25 cellular contexts compared by ENCODE assay signal in the genomic region with DNA sequence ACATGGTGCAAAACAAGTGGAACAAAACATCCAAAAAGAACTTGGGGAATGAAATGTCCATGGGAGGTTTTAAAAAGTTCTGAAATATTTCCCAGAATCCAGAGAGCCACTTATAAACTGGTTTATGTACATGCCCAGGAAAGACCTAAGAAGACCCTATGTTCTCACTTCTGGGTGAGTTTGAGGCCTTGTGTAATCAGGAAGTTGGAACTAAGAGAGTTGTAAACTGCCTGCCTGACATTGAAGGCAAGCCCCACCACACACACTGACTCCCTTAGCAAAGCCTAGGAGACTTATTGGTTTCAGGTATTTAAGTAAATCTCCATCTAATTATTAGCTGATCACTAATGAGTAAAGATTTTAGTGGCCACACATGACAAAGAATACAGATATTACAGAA.
"Had no signal": no experiment of that assay in that cellular context is flagged by ENCODE, and none has a peak within 500 bp of the region (broad histone marks: within the 10 kb centered on the region; RNA-seq: fewer than 3 reads in every experiment).

No MANE protein-coding gene starts in this region.

- H3K36me3 ChIP-seq: colonic mucosa, esophagus muscularis mucosa, heart right ventricle, left ventricle myocardium inferior, lower lobe of right lung, stomach, tibial artery, upper lobe of left lung had no signal

- H3K4me3 ChIP-seq: colonic mucosa, esophagus muscularis mucosa, heart right ventricle, left ventricle myocardium inferior, lower lobe of right lung, stomach, testis, tibial artery, upper lobe of left lung had no signal

- H3K4me1 ChIP-seq: colonic mucosa, esophagus muscularis mucosa, lower lobe of right lung, parathyroid adenoma, testis, upper lobe of left lung had no signal

- H3K27me3 ChIP-seq: colonic mucosa, esophagus muscularis mucosa, heart right ventricle, stomach, testis, tibial artery, upper lobe of left lung had no signal

- H3K9ac ChIP-seq: parathyroid adenoma had no signal

- H3K27ac ChIP-seq: colonic mucosa, epithelial cell of prostate, esophagus muscularis mucosa, heart right ventricle, left ventricle myocardium inferior, lower lobe of right lung, parathyroid adenoma, stomach, tibial artery, upper lobe of left lung had no signal

- H2AFZ ChIP-seq: parathyroid adenoma had no signal

- H3K79me2 ChIP-seq: parathyroid adenoma had no signal

- H3K9me3 ChIP-seq: colonic mucosa, esophagus muscularis mucosa, lower lobe of right lung, stomach, testis, tibial artery, upper lobe of left lung had no signal

- DNase-seq: cerebellar nuclear complex; colonic mucosa; effector CD8-positive, alpha-beta T cell; endodermal cell; foreskin melanocyte; glutamatergic neuron; heart right ventricle; hippocampal formation; islet precursor cell; kidney glomerular epithelial cell; left colon; left ventricle myocardium inferior; lower lobe of right lung; naive thymus-derived CD8-positive, alpha-beta T cell; occipital lobe; stimulated activated CD4-positive, alpha-beta T cell treated with anti-CD3 and anti-CD28 coated beads, Interleukin-2, amount 100 ng/mL, for 24 hours; stimulated activated CD4-positive, alpha-beta T cell treated with anti-CD3 and anti-CD28 coated beads, Interleukin-4, amount 100 ng/mL, for 24 hours; stimulated activated naive CD4-positive, alpha-beta T cell treated with Interleukin-2 at 50 U/mL for 16 hours; stomach; testis; tibial artery; upper lobe of left lung had no signal
